In genomic region chr19:16369664-16370576, GRCh38 we compare ENCODE assay signal across 1 cellular context.
TF ChIP-seq lines count a peak whose summit lies in the region.

No MANE protein-coding gene starts in this region.

TF ChIP-seq in GM12878, 131 proteins besides CTCF, POLR2A, EP300 and RAD21 (continued from another document):
- TF ChIP-seq E2F8 (IDR thresholded peaks at IDR 0.05; ENCODE audit: low read depth, partially characterized antibody) = no peak
- TF ChIP-seq NBN (IDR thresholded peaks at IDR 0.05) = no peak
- TF ChIP-seq NRF1 (conservative IDR thresholded peaks at IDR 0.05; ENCODE audit: low read depth, low read length) = no peak
